In genomic region chr1:48236716-48237470, GRCh38 we compare ENCODE assay signal across 9 cellular contexts. TPM values are rescaled to one million over a fixed set of nuclear protein-coding genes. Genes with fewer than 3 reads are reported as not detected.
DNase-seq lines count a peak whose midpoint lies in the region; ATAC-seq and TF ChIP-seq lines count a peak whose summit lies in the region.
"Had no signal": no experiment of that assay in that cellular context is flagged by ENCODE, and none has a peak within 500 bp of the region (broad histone marks: within the 10 kb centered on the region; RNA-seq: fewer than 3 reads in every experiment).

No MANE protein-coding gene starts in this region.

- H3K27ac ChIP-seq in right cardiac atrium (ENCODE audit: low read length): no peak overlapping the region
- H3K27ac ChIP-seq in spleen: no peak overlapping the region

- H3K36me3 Mint-ChIP-seq in activated naive CD8-positive, alpha-beta T cell treated with anti-CD3 and anti-CD28 coated beads, Interleukin-2, amount 50 U/mL, for 24 hours (ENCODE audit: low read depth): no peaks in the 10 kb centered on the region

- H3K27me3 ChIP-seq in right cardiac atrium (ENCODE audit: control insufficient read depth, insufficient read depth) (no peaks in the 10 kb centered on the region), spleen (replicated peaks in 1 of 7) (no peaks in the 10 kb centered on the region)

- H3K36me3 ChIP-seq in spleen: no peaks in the 10 kb centered on the region

- no peaks in the 10 kb centered on the region for H3K9me3 Mint-ChIP-seq in activated naive CD8-positive, alpha-beta T cell treated with anti-CD3 and anti-CD28 coated beads, Interleukin-2, amount 50 U/mL, for 24 hours
- H3K9me3 Mint-ChIP-seq: T-helper 1 cell treated with Interleukin-12 subunit alpha and Interleukin-12 subunit beta and Interleukin-4 antibody, amounts not matched to agents 30 μg/mL and 1 μg/mL, for 36 hours had no signal

- peaks cover 3% of the 10 kb centered on the region for H3K27me3 Mint-ChIP-seq in activated naive CD8-positive, alpha-beta T cell treated with anti-CD3 and anti-CD28 coated beads, Interleukin-2, amount 50 U/mL, for 24 hours

- intact Hi-C loops in right cardiac atrium (cut with DNase I): no loop called here
- intact Hi-C loops in spleen (cut with DNase I; ENCODE audit: low total_unique reads): loop anchor here (10.0 kb wide), 2 partner anchors 132 to 238 kb away; partner anchors contain the start of gene SPATA6

- no peak overlapping the region for H3K4me3 Mint-ChIP-seq in activated naive CD8-positive, alpha-beta T cell treated with anti-CD3 and anti-CD28 coated beads, Interleukin-2, amount 50 U/mL, for 24 hours
- H3K4me3 Mint-ChIP-seq: T-helper 1 cell treated with Interleukin-12 subunit alpha and Interleukin-12 subunit beta and Interleukin-4 antibody, amounts not matched to agents 30 μg/mL and 1 μg/mL, for 36 hours had no signal

- H3K4me1 ChIP-seq in right cardiac atrium (ENCODE audit: control insufficient read depth, insufficient read depth, low read length) (no peaks in the 10 kb centered on the region), spleen (peaks cover 0 to 32% (median 13%) of the 10 kb centered on the region in 6 donors)

- no peak overlapping the region for H3K4me3 ChIP-seq in right cardiac atrium (ENCODE audit: low read length)
- H3K4me3 ChIP-seq in spleen: no peak overlapping the region

- H3K9me3 ChIP-seq in right cardiac atrium (ENCODE audit: control insufficient read depth, low read length) (no peaks in the 10 kb centered on the region), spleen (no peaks in the 10 kb centered on the region)

- DNase-seq in DMS53 (lab: John Stamatoyannopoulos, UW): peak; percentile 81
- peak; percentile 23 for DNase-seq in LHCN-M2 (ENCODE audit: low read depth)
- DNase-seq in activated naive CD8-positive, alpha-beta T cell treated with anti-CD3 and anti-CD28 coated beads, Interleukin-2, amount 50 U/mL, for 24 hours: no peak
- no peak for DNase-seq in right cardiac atrium
- no peak for DNase-seq in spleen

- TF ChIP-seq CTCF in spleen (IDR thresholded peaks at IDR 0.05 in 8 of 11, conservative IDR thresholded peaks at IDR 0.05 in 3 of 11): peak; percentile 55 to 91 (median 72)

- no peaks in the 10 kb centered on the region for H3K4me1 Mint-ChIP-seq in activated naive CD8-positive, alpha-beta T cell treated with anti-CD3 and anti-CD28 coated beads, Interleukin-2, amount 50 U/mL, for 24 hours

- no peak overlapping the region for H3K27ac Mint-ChIP-seq in activated naive CD8-positive, alpha-beta T cell treated with anti-CD3 and anti-CD28 coated beads, Interleukin-2, amount 50 U/mL, for 24 hours
- H3K27ac Mint-ChIP-seq: T-helper 1 cell treated with Interleukin-12 subunit alpha and Interleukin-12 subunit beta and Interleukin-4 antibody, amounts not matched to agents 30 μg/mL and 1 μg/mL, for 36 hours had no signal

- no peak for TF ChIP-seq POLR2A in spleen (IDR thresholded peaks at IDR 0.05)

- ATAC-seq in GM19452 (IDR thresholded peaks at IDR 0.05; ENCODE audit: unreplicated experiment): peak; percentile 61
- ATAC-seq in activated naive CD8-positive, alpha-beta T cell treated with anti-CD3 and anti-CD28 coated beads, Interleukin-2, amount 50 U/mL, for 24 hours: peak; percentile 26
- ATAC-seq in right cardiac atrium: peak; percentile 30 to 46
- ATAC-seq in GM19324 (IDR thresholded peaks at IDR 0.05; ENCODE audit: low FRiP score, unreplicated experiment): no peak
- no peak for ATAC-seq in GM19328 (IDR thresholded peaks at IDR 0.05; ENCODE audit: unreplicated experiment)

- 82% methylated on average over 4 of the region's 4 CpGs for WGBS in right cardiac atrium
- 77 to 88% (median 83%) methylated on average over 4 of the region's 4 CpGs for WGBS in spleen, 5 donors

RNA-seq across cellular contexts. Expression of gene SLC5A9, which starts 14.4 kb away (rescaled TPM):
- total RNA-seq in LHCN-M2 (2014; rRNA removed) (not detected in 2 replicates), right cardiac atrium (1 to 10 TPM in 1 of 4 donors, under 1 TPM in 2, not detected in 1; 0.35 to 1.1 (median 0.43) TPM), spleen (1 to 10 TPM in 2 of 7 donors, under 1 TPM in 5; 0.51 to 2.1 (median 0.82) TPM)
- not detected for polyA plus RNA-seq in LHCN-M2 (2012)
- polyA plus RNA-seq in right cardiac atrium (0.11 TPM), spleen (1 to 10 TPM in 2 of 3 donors, under 1 TPM in 1; 0.72 to 1.3 (median 1.3) TPM)

Comparison
In these comparisons a context has a peak if more than half of its experiments do, and no peak if none do; other contexts are left out.
1. DNase-seq: peak in DMS53 (single experiment) and LHCN-M2 (single experiment); none in activated naive CD8-positive, alpha-beta T cell treated with anti-CD3 and anti-CD28 coated beads, Interleukin-2, amount 50 U/mL, for 24 hours (single experiment), right cardiac atrium (0 of 3) and spleen (single experiment).
2. ATAC-seq: peak in GM19452 (single experiment), activated naive CD8-positive, alpha-beta T cell treated with anti-CD3 and anti-CD28 coated beads, Interleukin-2, amount 50 U/mL, for 24 hours (single experiment) and right cardiac atrium (2 of 2); none in GM19324 (single experiment) and GM19328 (single experiment).